17 cellular contexts compared by ENCODE assay signal in genomic region chr16:19239756-19240155, GRCh38. TPM values are rescaled to one million over a fixed set of nuclear protein-coding genes. Genes with fewer than 3 reads are reported as not detected.
DNase-seq lines count a peak whose midpoint lies in the region; FAIRE-seq and TF ChIP-seq lines count a peak whose summit lies in the region.
"Had no signal": no experiment of that assay in that cellular context is flagged by ENCODE, and none has a peak within 500 bp of the region (broad histone marks: within the 10 kb centered on the region; RNA-seq: fewer than 3 reads in every experiment).

No MANE protein-coding gene starts in this region.

- no peak for TF ChIP-seq EP300 in H1 (IDR thresholded peaks at IDR 0.05; ENCODE audit: borderline replicate concordance in 1 of 2, low read depth in 2 of 2, low read length in 2 of 2)

- H3K4me3 ChIP-seq in H1 (ENCODE audit: extremely low read depth in 1 of 4, insufficient read depth in 2 of 4, low read depth in 3 of 4, low read length in 4 of 4), result no peak overlapping the region
- no peak overlapping the region for H3K4me3 ChIP-seq in esophagus (ENCODE audit: low read depth in 1 of 2, low read length in 2 of 2)
- no peak overlapping the region for H3K4me3 ChIP-seq in neuronal stem cell (ENCODE audit: low read length in 2 of 2)
- H3K4me3 ChIP-seq: K562 had no signal

- no peaks in the 10 kb centered on the region for H3K36me3 ChIP-seq in H1 (ENCODE audit: control insufficient read depth in 2 of 4, insufficient read depth in 4 of 4, low read length in 3 of 4)
- no peaks in the 10 kb centered on the region for H3K36me3 ChIP-seq in esophagus (ENCODE audit: control insufficient read depth in 2 of 2, insufficient read depth in 2 of 2, low read length in 1 of 2)
- H3K36me3 ChIP-seq in neuronal stem cell (replicated peaks in 1 of 2; ENCODE audit: control insufficient read depth in 2 of 2, insufficient read depth in 2 of 2, low read length in 2 of 2), result peaks cover 0 to 2% of the 10 kb centered on the region in 2 donors
- H3K36me3 ChIP-seq: BLaER1 had no signal

- no peak overlapping the region for H3K4me2 ChIP-seq in H1 (ENCODE audit: insufficient read depth in 1 of 2, low read depth in 2 of 2, low read length in 2 of 2)
- H3K4me2 ChIP-seq in neuronal stem cell (ENCODE audit: insufficient read depth, low read length, poor library complexity, severe bottlenecking), result no peak overlapping the region
- H3K4me2 ChIP-seq: BLaER1 had no signal

- no peak overlapping the region for H4K8ac ChIP-seq in H1 (ENCODE audit: extremely low read depth, insufficient read depth, low read length)
- no peak overlapping the region for H4K8ac ChIP-seq in neuronal stem cell (ENCODE audit: low read depth, low read length)

- H2AK5ac ChIP-seq in H1 (ENCODE audit: low read depth, low read length), result no peak overlapping the region
- H2AK5ac ChIP-seq in neuronal stem cell (ENCODE audit: low read depth, low read length), result no peak overlapping the region

- H2BK20ac ChIP-seq in H1 (ENCODE audit: low read length), result no peak overlapping the region

- H3K23ac ChIP-seq in H1 (ENCODE audit: insufficient read length), result no peak overlapping the region
- peak overlapping the region; percentile 83 for H3K23ac ChIP-seq in neuronal stem cell (ENCODE audit: low read depth, low read length, poor library complexity)

- no peaks in the 10 kb centered on the region for H3K27me3 ChIP-seq in H1 (replicated peaks in 1 of 4; ENCODE audit: control insufficient read depth in 3 of 4, extremely low read depth in 1 of 4, insufficient read depth in 3 of 4, low read length in 3 of 4)
- H3K27me3 ChIP-seq in esophagus (ENCODE audit: control insufficient read depth in 1 of 2, insufficient read depth in 2 of 2, low read length in 2 of 2), result no peaks in the 10 kb centered on the region
- H3K27me3 ChIP-seq in neuronal stem cell (ENCODE audit: control insufficient read depth in 3 of 3, insufficient read depth in 3 of 3, low read depth in 1 of 3, low read length in 3 of 3), result no peaks in the 10 kb centered on the region
- H3K27me3 ChIP-seq: BLaER1 had no signal

- H3K4me1 ChIP-seq in H1 (replicated peaks in 1 of 4; ENCODE audit: control insufficient read depth in 3 of 4, insufficient read depth in 4 of 4, low read length in 3 of 4), result no peaks in the 10 kb centered on the region
- H3K4me1 ChIP-seq in esophagus (ENCODE audit: control insufficient read depth in 2 of 2, insufficient read depth in 2 of 2, low read length in 1 of 2), result peaks cover 0 to 3% of the 10 kb centered on the region in 2 donors
- H3K4me1 ChIP-seq in neuronal stem cell (ENCODE audit: control insufficient read depth in 2 of 2, insufficient read depth in 1 of 2, low read depth in 1 of 2, low read length in 2 of 2), result no peaks in the 10 kb centered on the region
- H3K4me1 ChIP-seq: BLaER1 had no signal

- H3K9ac ChIP-seq in H1 (replicated peaks in 1 of 4; ENCODE audit: extremely low read depth in 1 of 4, low read depth in 3 of 4, low read length in 3 of 4) (no peak overlapping the region), neuronal stem cell (ENCODE audit: low read depth, low read length, poor library complexity) (no peak overlapping the region)
- H3K9ac ChIP-seq: BLaER1 had no signal

- no peak overlapping the region for H3K27ac ChIP-seq in H1 (ENCODE audit: low read depth, low read length)
- peak overlapping the region; percentile 8 to 28 for H3K27ac ChIP-seq in esophagus (ENCODE audit: low read depth in 2 of 2, low read length in 1 of 2)
- no peak overlapping the region for H3K27ac ChIP-seq in neuronal stem cell (replicated peaks; ENCODE audit: low read length)
- H3K27ac ChIP-seq: BLaER1 had no signal

- H3K18ac ChIP-seq in H1 (ENCODE audit: extremely low read depth, low read length) (no peak overlapping the region), neuronal stem cell (ENCODE audit: low read length) (peak overlapping the region; percentile 58)

- H3K56ac ChIP-seq in H1 (replicated peaks; ENCODE audit: insufficient read length, low read depth, low read length), result no peak overlapping the region

- no peak overlapping the region for H4K91ac ChIP-seq in H1 (replicated peaks; ENCODE audit: insufficient read length, low read length)
- H4K91ac ChIP-seq in neuronal stem cell (ENCODE audit: low read depth, low read length, poor library complexity), result no peak overlapping the region

- no peak overlapping the region for H3K4ac ChIP-seq in H1 (replicated peaks; ENCODE audit: insufficient read length, low read depth, low read length)
- H3K4ac ChIP-seq in neuronal stem cell (ENCODE audit: low read length), result peak overlapping the region; percentile 24

- no peaks in the 10 kb centered on the region for H3K23me2 ChIP-seq in H1 (ENCODE audit: low read depth, low read length)

- no peak for TF ChIP-seq CTCF in H1 (IDR thresholded peaks at IDR 0.05; ENCODE audit: control extremely low read depth in 1 of 3, insufficient read depth in 1 of 3, low read depth in 1 of 3, low read length in 3 of 3)

- CTCF ChIA-PET in H1 (lab: Charles Lee; ENCODE audit: partially characterized antibody), result interaction anchor here (1.0 to 2.9 kb wide), 5 partner anchors 11 to 60 kb away, joined by 3 to 12 read pairs (median 3); no protein-coding TSS in a partner anchor

- H2BK120ac ChIP-seq in H1 (replicated peaks; ENCODE audit: low read depth, low read length), result no peak overlapping the region
- no peak overlapping the region for H2BK120ac ChIP-seq in neuronal stem cell (ENCODE audit: low read depth, low read length)

- H3K79me1 ChIP-seq in H1 (ENCODE audit: low read depth, low read length), result no peaks in the 10 kb centered on the region
- peaks cover 2% of the 10 kb centered on the region for H3K79me1 ChIP-seq in neuronal stem cell (ENCODE audit: low read depth, low read length)

- no peak overlapping the region for H2AFZ ChIP-seq in H1 (ENCODE audit: low read length)
- no peak overlapping the region for H2AFZ ChIP-seq in neuronal stem cell (ENCODE audit: low read length)

- no peak overlapping the region for H4K5ac ChIP-seq in H1 (ENCODE audit: insufficient read length, low read depth, low read length)

- H3K14ac ChIP-seq in H1 (ENCODE audit: insufficient read length) (no peak overlapping the region), neuronal stem cell (ENCODE audit: low read length) (no peak overlapping the region)

- no peaks in the 10 kb centered on the region for H3K79me2 ChIP-seq in H1 (ENCODE audit: control insufficient read depth in 1 of 2, insufficient read depth in 2 of 2, low read length in 2 of 2)

- TF ChIP-seq RAD21 in H1 (IDR thresholded peaks at IDR 0.05 in 1 of 2, conservative IDR thresholded peaks at IDR 0.05 in 1 of 2; ENCODE audit: low read depth in 2 of 2, low read length in 2 of 2), result no peak

- H2BK12ac ChIP-seq in H1 (ENCODE audit: low read depth, low read length) (peak overlapping the region; percentile 55; the same call in 1 of the 2 replicates), neuronal stem cell (ENCODE audit: low read length) (peak overlapping the region; percentile 28)

- no peak overlapping the region for H2BK5ac ChIP-seq in H1 (ENCODE audit: low read depth, low read length)
- H2BK5ac ChIP-seq in neuronal stem cell (ENCODE audit: low read length), result no peak overlapping the region

- FAIRE-seq in H1 (lab: Jason Lieb, UNC), result no peak
- FAIRE-seq: A204.1, K562 had no signal

- POLR2A ChIA-PET in H1 (lab: Charles Lee; ENCODE audit: partially characterized antibody), result interaction anchor here (0.6 to 2.0 kb wide), 2 partner anchors 9 to 115 kb away, joined by 3 to 4 read pairs; no protein-coding TSS in a partner anchor

- 95% methylated on average over 6 of the region's 7 CpGs; no CpG with 5 or more reads in 1 of the 2 experiments for WGBS in H1 (ENCODE audit: extremely low coverage in 1 of 2, insufficient coverage in 1 of 2, insufficient read length in 1 of 2, insufficient replicate concordance in 2 of 2, low coverage in 1 of 2, low lambda C conversion rate in 2 of 2, missing lambda C conversion rate in 1 of 2), 2 experiments
- 85 to 97% methylated on average over 7 of the region's 7 CpGs for WGBS in esophagus, 2 donors
- WGBS in neuronal stem cell (ENCODE audit: extremely low coverage in 2 of 2, insufficient read length in 2 of 2, insufficient replicate concordance in 1 of 2), 2 donors, result no CpG with 5 or more reads among the region's 7 CpGs

- no peak for TF ChIP-seq POLR2A in H1 (IDR thresholded peaks at IDR 0.05; ENCODE audit: control extremely low read depth in 1 of 2, low read depth in 2 of 2, low read length in 2 of 2)

- H4K20me1 ChIP-seq in H1 (replicated peaks in 1 of 2; ENCODE audit: control insufficient read depth in 1 of 2, insufficient read depth in 2 of 2, low read length in 2 of 2), result no peaks in the 10 kb centered on the region
- H4K20me1 ChIP-seq: BLaER1 had no signal

- H3K9me3 ChIP-seq in H1 (ENCODE audit: insufficient read depth in 2 of 2, low read depth in 1 of 2, low read length in 1 of 2), result peaks cover 4 to 15% of the 10 kb centered on the region in 2 experiments; a peak in 3 of 4 replicates
- peaks cover 0 to 2% of the 10 kb centered on the region in 2 donors for H3K9me3 ChIP-seq in esophagus (ENCODE audit: control insufficient read depth in 2 of 2, insufficient read depth in 1 of 2, low read depth in 1 of 2, low read length in 1 of 2)
- H3K9me3 ChIP-seq in neuronal stem cell (replicated peaks in 1 of 2; ENCODE audit: control insufficient read depth in 2 of 2, insufficient read depth in 1 of 2, low read depth in 1 of 2, low read length in 2 of 2), result peaks cover 3 to 6% of the 10 kb centered on the region in 2 donors

- H2BK15ac ChIP-seq in H1 (ENCODE audit: low read length), result no peak overlapping the region
- H2BK15ac ChIP-seq in neuronal stem cell (ENCODE audit: low read length), result no peak overlapping the region

- no peak for DNase-seq in H1 (ENCODE audit: low read depth in 1 of 2, low spot score in 2 of 2)
- no peak for DNase-seq in neuronal stem cell (ENCODE audit: low spot score)
- no peak for DNase-seq in HUDEP-2 (lab: John Stamatoyannopoulos, UW; ENCODE audit: unreplicated experiment in 76 of 76)
- DNase-seq in NCI-H1694 treated with DMSO at 0.1 percent for 48 hours (lab: John Stamatoyannopoulos, UW), result no peak
- no peak for DNase-seq in AG20443 (ENCODE audit: low spot score)
- DNase-seq: CD4-positive, alpha-beta memory T cell; DMS153; GDM1; GOT3; IMR-90 had no signal

TF ChIP-seq in H1, 55 proteins besides CTCF, POLR2A, EP300 and RAD21 (continues in another document):
- no peak for TF ChIP-seq RXRA (IDR thresholded peaks at IDR 0.05; ENCODE audit: insufficient read depth, low read depth, low read length)
- no peak for TF ChIP-seq YY1 (IDR thresholded peaks at IDR 0.05; ENCODE audit: low read depth, low read length)

RNA-seq across cellular contexts. Expression of gene CLEC19A, which starts 45.8 kb away (rescaled TPM):
- total RNA-seq in H1 (2021; fragmentation: NEBNext Ultra II Directional; extraction: Animal tissue kit (Norgen Biotek cat#: 25700)), result 0.35 and 1.2 TPM in 2 replicates
- polyA plus RNA-seq in H1 (2011; rRNA removed) (0.88 and 1.5 TPM in 2 replicates), esophagus (not detected)
- 0.98 TPM for polyA plus RNA-seq in H1 (2011; cell fraction: cytosol; rRNA removed)
- polyA plus RNA-seq in H1 (2011; cell fraction: nucleus; rRNA removed), result 2.6 TPM
- polyA plus RNA-seq in H1 (2012, experiment 1 of 2), result 0.57 to 0.83 TPM (median 0.64 TPM) in 3 of 4 replicates, not detected in the other
- not detected for polyA plus RNA-seq in H1 (2012, experiment 2 of 2)
- polyA plus RNA-seq in H1 (2013, experiment 1 of 2), result 0.18 TPM
- 0.29 TPM for polyA plus RNA-seq in H1 (2013, experiment 2 of 2)
- 0.63 and 1.5 TPM in 2 replicates for polyA minus RNA-seq in H1 (2011; rRNA and poly(A)+ RNA removed)
- not detected for polyA minus RNA-seq in H1 (2011; cell fraction: cytosol; rRNA and poly(A)+ RNA removed)
- polyA minus RNA-seq in H1 (2011; cell fraction: nucleus; rRNA and poly(A)+ RNA removed), result 0.80 TPM
- 21.0 TPM for polyA plus RNA-seq in neuronal stem cell (2013, experiment 1 of 2)
- 19.5 TPM for polyA plus RNA-seq in neuronal stem cell (2013, experiment 2 of 2)
- total RNA-seq: CD4-positive, alpha-beta memory T cell; Daoy; H9; IMR-90; K562 had no signal
- polyA plus RNA-seq: CD14-positive monocyte; CD4-positive, alpha-beta memory T cell; IMR-90; K562 had no signal

Comparison
In these comparisons a context has a peak if more than half of its experiments do, and no peak if none do; other contexts are left out.
1. H3K27ac ChIP-seq: peak in esophagus (2 of 2); none in H1 (single experiment) and neuronal stem cell (single experiment).